In the genomic region with DNA sequence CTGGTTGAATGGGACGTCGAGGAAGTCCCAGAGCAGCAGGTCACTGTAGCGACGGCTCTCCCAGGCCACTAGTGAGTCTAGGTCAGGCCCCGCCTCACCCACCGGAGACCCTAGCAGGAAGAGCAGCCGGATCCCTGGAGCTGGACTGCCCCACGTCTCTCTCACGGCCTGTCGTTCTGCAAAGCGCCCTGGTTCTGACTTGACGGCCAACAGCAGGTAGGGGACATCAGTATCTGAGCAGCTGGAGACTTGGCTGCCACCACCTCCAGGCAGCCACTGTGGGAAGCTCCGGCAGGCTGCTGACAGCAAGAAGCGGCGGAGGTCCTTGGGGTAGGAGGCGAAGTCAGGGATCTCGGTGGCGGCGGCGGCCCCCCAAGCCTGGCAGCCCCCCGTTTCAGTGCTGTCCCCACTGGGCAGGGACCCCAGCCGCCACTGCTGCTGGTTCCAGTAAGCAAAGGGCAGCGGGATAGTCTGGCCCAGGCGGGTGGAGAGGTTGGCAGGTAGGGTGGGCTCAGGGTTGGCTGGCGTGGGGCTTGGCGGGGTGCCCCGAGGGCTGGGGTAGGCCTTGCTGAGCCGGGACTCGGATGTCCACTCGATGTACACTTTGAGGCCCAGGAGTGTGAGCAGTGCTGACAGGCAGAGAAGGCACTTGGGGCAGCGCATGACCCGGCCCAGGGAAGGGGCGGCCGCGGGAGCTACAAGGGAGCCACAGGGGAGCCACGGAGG, we compare ENCODE assay signal across 13 cellular contexts. TPM values are rescaled to one million over a fixed set of nuclear protein-coding genes. Genes with fewer than 3 reads are reported as not detected.
DNase-seq lines count a peak whose midpoint lies in the region; ATAC-seq and TF ChIP-seq lines count a peak whose summit lies in the region.
"Had no signal": no experiment of that assay in that cellular context is flagged by ENCODE, and none has a peak within 500 bp of the region (broad histone marks: within the 10 kb centered on the region; RNA-seq: fewer than 3 reads in every experiment).

No MANE protein-coding gene starts in this region.

- TF ChIP-seq CTCF in Calu3 (IDR thresholded peaks at IDR 0.05; ENCODE audit: unreplicated experiment) (no peak), ascending aorta (IDR thresholded peaks at IDR 0.05) (no peak)

- peak overlapping the region; percentile 16 for H3K27ac Mint-ChIP-seq in Calu3 (ENCODE audit: unreplicated experiment)
- H3K27ac Mint-ChIP-seq in activated naive CD4-positive, alpha-beta T cell treated with anti-CD3 and anti-CD28 coated beads, Interleukin-2, amount 50 U/mL, for 72 hours, result peak overlapping the region in 1 of 2 donors; percentile 96

- DNase-seq in Calu3 (no peak), ascending aorta (ENCODE audit: low spot score in 2 of 2) (no peak), right cardiac atrium (peak in 2 of 3 donors; percentile 61 to 71), GF-D8 (lab: John Stamatoyannopoulos, UW) (no peak), iPS-NIHi7 (ENCODE audit: extremely low spot score) (no peak)
- DNase-seq in activated naive CD4-positive, alpha-beta T cell (lab: John Stamatoyannopoulos, UW), result no peak
- no peak for DNase-seq in activated naive CD4-positive, alpha-beta T cell treated with anti-CD3 and anti-CD28 coated beads, Interleukin-2, amount 50 U/mL, for 72 hours (ENCODE audit: low spot score in 2 of 2)
- DNase-seq: activated CD4-positive, CD25-positive, alpha-beta regulatory T cell; naive B cell; NCI-H82 had no signal

- H3K4me3 ChIP-seq in ascending aorta, result peak overlapping the region; percentile 48 to 80
- peak overlapping the region; percentile 74 for H3K4me3 ChIP-seq in right cardiac atrium (ENCODE audit: low read length)
- H3K4me3 ChIP-seq in rectal smooth muscle tissue (ENCODE audit: low read length), result peak overlapping the region; percentile 58

- H3K4me3 Mint-ChIP-seq in Calu3 (ENCODE audit: low read depth, unreplicated experiment), result no peak overlapping the region

- no peaks in the 10 kb centered on the region for H3K9me3 Mint-ChIP-seq in Calu3 (ENCODE audit: low read depth, unreplicated experiment)
- H3K9me3 Mint-ChIP-seq in activated naive CD4-positive, alpha-beta T cell treated with anti-CD3 and anti-CD28 coated beads, Interleukin-2, amount 50 U/mL, for 72 hours, result no peaks in the 10 kb centered on the region
- H3K9me3 Mint-ChIP-seq: naive B cell; stimulated activated naive CD8-positive, alpha-beta T cell treated with anti-CD3 and anti-CD28 coated beads, Interleukin-15, Interleukin-2, amounts not matched to agents 100 ng/mL and 50 ng/mL, for 24 hours had no signal

- ATAC-seq in right cardiac atrium, result peak; percentile 3 to 5
- no peak for ATAC-seq in activated naive CD4-positive, alpha-beta T cell treated with anti-CD3 and anti-CD28 coated beads, Interleukin-2, amount 50 U/mL, for 72 hours

- H3K4me1 Mint-ChIP-seq in Calu3 (ENCODE audit: low read depth, unreplicated experiment), result peaks cover 11% of the 10 kb centered on the region

- no TSS peak for BruUV-seq in Calu3 (replicated peaks; lab: Mats Ljungman, UMichigan)

- intact Hi-C loops in Calu3 (cut with micrococcal nuclease; ENCODE audit: unreplicated experiment) (no loop called here), ascending aorta (cut with DNase I) (loop anchor here (5.0 kb wide), 1 partner anchor 104 kb away; no protein-coding TSS in a partner anchor), right cardiac atrium (cut with DNase I) (no loop called here)

- H3K36me3 ChIP-seq in ascending aorta, result peaks cover 25 to 43% of the 10 kb centered on the region in 2 donors
- H3K36me3 ChIP-seq in rectal smooth muscle tissue (ENCODE audit: control insufficient read depth, insufficient read depth, low read length), result peaks cover 32% of the 10 kb centered on the region

- CTCF ChIA-PET in Calu3 (lab: Charles Lee), result interaction anchor here (0.8 kb wide), 1 partner anchor 17 kb away, joined by 5 read pairs; no protein-coding TSS in a partner anchor

- peaks cover 9 to 21% of the 10 kb centered on the region in 2 donors for H3K4me1 ChIP-seq in ascending aorta
- peaks cover 5% of the 10 kb centered on the region for H3K4me1 ChIP-seq in right cardiac atrium (ENCODE audit: control insufficient read depth, insufficient read depth, low read length)
- peaks cover 4% of the 10 kb centered on the region for H3K4me1 ChIP-seq in rectal smooth muscle tissue (ENCODE audit: control insufficient read depth, insufficient read depth, low read length)

- peak overlapping the region; percentile 79 to 89 for H3K27ac ChIP-seq in ascending aorta
- H3K27ac ChIP-seq in right cardiac atrium (ENCODE audit: low read length), result peak overlapping the region; percentile 78
- H3K27ac ChIP-seq in rectal smooth muscle tissue (ENCODE audit: low read depth, low read length), result peak overlapping the region; percentile 55

- H3K27me3 ChIP-seq in ascending aorta (no peaks in the 10 kb centered on the region), right cardiac atrium (ENCODE audit: control insufficient read depth, insufficient read depth) (no peaks in the 10 kb centered on the region), rectal smooth muscle tissue (ENCODE audit: control insufficient read depth, insufficient read depth, low read length) (no peaks in the 10 kb centered on the region)

- WGBS in right cardiac atrium, result 75% methylated on average over 36 of the region's 36 CpGs

- H3K9ac ChIP-seq in rectal smooth muscle tissue (ENCODE audit: low read length), result peak overlapping the region; percentile 90

- H3K36me3 Mint-ChIP-seq in Calu3 (ENCODE audit: insufficient read depth, unreplicated experiment), result peaks cover 31% of the 10 kb centered on the region
- no peaks in the 10 kb centered on the region for H3K36me3 Mint-ChIP-seq in activated naive CD4-positive, alpha-beta T cell treated with anti-CD3 and anti-CD28 coated beads, Interleukin-2, amount 50 U/mL, for 72 hours

- H3K27me3 Mint-ChIP-seq in Calu3 (ENCODE audit: unreplicated experiment), result no peaks in the 10 kb centered on the region
- H3K27me3 Mint-ChIP-seq: naive B cell; stimulated activated naive CD8-positive, alpha-beta T cell treated with anti-CD3 and anti-CD28 coated beads, Interleukin-15, Interleukin-2, amounts not matched to agents 100 ng/mL and 50 ng/mL, for 24 hours had no signal

- H3K9me3 ChIP-seq in ascending aorta (no peaks in the 10 kb centered on the region), right cardiac atrium (ENCODE audit: control insufficient read depth, low read length) (no peaks in the 10 kb centered on the region)

RNA-seq across cellular contexts. Expression of gene B3GNT8, which starts 0.9 kb away (rescaled TPM):
- total RNA-seq in Calu3 (2022), result 0.19 TPM in 1 of 2 replicates, not detected in the other
- 3.7 TPM for total RNA-seq in ascending aorta
- 1 to 10 TPM; 2.0 to 3.6 (median 3.1) TPM for total RNA-seq in right cardiac atrium
- 3.4 TPM for polyA plus RNA-seq in right cardiac atrium
- total RNA-seq in activated naive CD4-positive, alpha-beta T cell treated with anti-CD3 and anti-CD28 coated beads, Interleukin-2, amount 50 U/mL, for 72 hours, result under 1 TPM; 0.19 to 0.55 TPM

RNA-seq across cellular contexts. Expression of gene DMAC2, which starts 13.4 kb away (rescaled TPM):
- total RNA-seq in Calu3 (2022) (50.5 and 50.8 TPM in 2 replicates), ascending aorta (21.2 TPM), right cardiac atrium (10 to 100 TPM; 52.6 to 86.8 (median 77.5) TPM)
- 84.9 TPM for polyA plus RNA-seq in right cardiac atrium
- total RNA-seq in activated naive CD4-positive, alpha-beta T cell treated with anti-CD3 and anti-CD28 coated beads, Interleukin-2, amount 50 U/mL, for 72 hours, result 10 to 100 TPM; 46.7 to 58.5 TPM

RNA-seq across cellular contexts. Expression of gene ERICH4, which starts 16.7 kb away (rescaled TPM):
- total RNA-seq in Calu3 (2022), result not detected in 2 replicates
- not detected for total RNA-seq in ascending aorta
- not detected for total RNA-seq in right cardiac atrium
- not detected for polyA plus RNA-seq in right cardiac atrium
- total RNA-seq in activated naive CD4-positive, alpha-beta T cell treated with anti-CD3 and anti-CD28 coated beads, Interleukin-2, amount 50 U/mL, for 72 hours, result not detected
- total RNA-seq: dermis microvascular lymphatic vessel endothelial cell had no signal

RNA-seq across cellular contexts. Expression of gene BCKDHA, which starts 28.7 kb away (rescaled TPM):
- total RNA-seq in Calu3 (2022) (19.8 and 25.2 TPM in 2 replicates), ascending aorta (28.5 TPM), right cardiac atrium (10 to 100 TPM; 21.0 to 36.1 (median 33.0) TPM)
- polyA plus RNA-seq in right cardiac atrium, result 50.4 TPM
- 10 to 100 TPM; 19.8 to 27.2 TPM for total RNA-seq in activated naive CD4-positive, alpha-beta T cell treated with anti-CD3 and anti-CD28 coated beads, Interleukin-2, amount 50 U/mL, for 72 hours

RNA-seq across cellular contexts. Expression of gene EXOSC5, which starts 29.1 kb away (rescaled TPM):
- 44.7 and 49.5 TPM in 2 replicates for total RNA-seq in Calu3 (2022)
- total RNA-seq in ascending aorta, result 30.3 TPM
- 10 to 100 TPM in 2 of 4 donors, 1 to 10 TPM in 2; 8.6 to 12.6 (median 10.8) TPM for total RNA-seq in right cardiac atrium
- polyA plus RNA-seq in right cardiac atrium, result 12.2 TPM
- total RNA-seq in activated naive CD4-positive, alpha-beta T cell treated with anti-CD3 and anti-CD28 coated beads, Interleukin-2, amount 50 U/mL, for 72 hours, result 10 to 100 TPM; 44.7 to 61.1 TPM

Comparison
In these comparisons a context has a peak if more than half of its experiments do, and no peak if none do; other contexts are left out.
1. DNase-seq: peak in right cardiac atrium (2 of 3); none in Calu3 (single experiment), ascending aorta (0 of 2), GF-D8 (single experiment), activated naive CD4-positive, alpha-beta T cell (0 of 4), iPS-NIHi7 (single experiment) and activated naive CD4-positive, alpha-beta T cell treated with anti-CD3 and anti-CD28 coated beads, Interleukin-2, amount 50 U/mL, for 72 hours (0 of 2).
2. ATAC-seq: peak in right cardiac atrium (2 of 2); none in activated naive CD4-positive, alpha-beta T cell treated with anti-CD3 and anti-CD28 coated beads, Interleukin-2, amount 50 U/mL, for 72 hours (0 of 2).
3. Peak in every context shown above with its lines, with median percentiles within 50 percentile points of each other: H3K27ac ChIP-seq and H3K4me3 ChIP-seq.